Comparison of ENCODE assay signal across 17 cellular contexts in the genomic region with DNA sequence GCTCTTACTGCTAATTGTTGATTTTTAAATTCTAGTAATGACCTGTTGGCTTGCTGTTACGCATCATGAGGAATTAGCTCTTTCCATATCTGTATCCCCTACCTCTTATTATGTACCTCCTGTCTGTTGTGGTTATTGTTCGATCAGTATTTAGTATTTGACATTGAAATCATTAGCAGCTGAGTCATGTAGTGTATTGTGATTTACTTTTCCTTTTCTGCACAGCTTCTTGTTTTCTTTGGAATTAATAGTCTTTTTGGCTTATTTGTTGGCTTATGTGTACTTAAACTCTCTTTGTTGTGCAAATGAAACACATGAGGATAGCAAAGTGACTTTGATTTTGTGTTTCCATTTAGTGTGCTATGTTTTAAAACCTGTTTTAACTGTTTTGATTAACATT. TPM values are rescaled to one million over a fixed set of nuclear protein-coding genes. Genes with fewer than 3 reads are reported as not detected.
A peak's percentile ranks its signal among the peaks of the same experiment; 100 is the strongest.
DNase-seq lines count a peak whose midpoint lies in the region; ATAC-seq, FAIRE-seq and TF ChIP-seq lines count a peak whose summit lies in the region.
"Had no signal": no experiment of that assay in that cellular context is flagged by ENCODE, and none has a peak within 500 bp of the region (broad histone marks: within the 10 kb centered on the region; RNA-seq: fewer than 3 reads in every experiment).

No MANE protein-coding gene starts in this region.

- POLR2A ChIA-PET in Panc1 (lab: Charles Lee) = no interaction called here

- no TSS peak for BruUV-seq in Panc1 (replicated peaks; lab: Mats Ljungman, UMichigan)

- CTCF ChIA-PET in Panc1 (lab: Charles Lee) = no interaction called here

- peak overlapping the region; percentile 63 for H3K27ac ChIP-seq in Panc1 (ENCODE audit: low read length)

- intact Hi-C loops in Panc1 (cut with micrococcal nuclease; ENCODE audit: unreplicated experiment) = no loop called here

- TF ChIP-seq CTCF in D721Med (IDR thresholded peaks at IDR 0.05; ENCODE audit: insufficient read depth, missing control alignments) = no peak
- TF ChIP-seq CTCF in Panc1 (IDR thresholded peaks at IDR 0.05) = no peak
- no peak for TF ChIP-seq CTCF in fibroblast of mammary gland (conservative IDR thresholded peaks at IDR 0.05; ENCODE audit: control insufficient read depth, insufficient read depth, low read depth, low read length)

- no peak overlapping the region for H3K4me3 ChIP-seq in Panc1 (ENCODE audit: low read depth in 2 of 2, low read length in 2 of 2)
- no peak overlapping the region for H3K4me3 ChIP-seq in fibroblast of mammary gland (ENCODE audit: control insufficient read depth, low read depth, low read length)
- H3K4me3 ChIP-seq: HAP-1, K562 had no signal

- no peaks in the 10 kb centered on the region for H3K36me3 ChIP-seq in Panc1 (ENCODE audit: control insufficient read depth, insufficient read depth, low read length)

- no peaks in the 10 kb centered on the region for H3K9me3 ChIP-seq in Panc1 (ENCODE audit: control insufficient read depth, insufficient read depth, low read depth, low read length)
- H3K9me3 ChIP-seq: HAP-1 had no signal

- DNase-seq in D721Med (ENCODE audit: insufficient read length, low spot score) = no peak
- no peak for DNase-seq in Panc1 (ENCODE audit: low read depth, low spot score)
- DNase-seq in fibroblast of mammary gland (ENCODE audit: low read depth) = peak; percentile 23
- DNase-seq in renal cortical epithelial cell (ENCODE audit: low read depth) = peak; percentile 52
- DNase-seq in activated CD4-positive, alpha-beta T cell treated with anti-CD3 and anti-CD28 coated beads, Interleukin-2, amount 50 U/mL, for 48 hours = no peak
- DNase-seq: CD4-positive, alpha-beta T cell; NCI-H1092; NCI-H1694 treated with DMSO at 0.1 percent for 48 hours; NCI-H345; NCI-H69; SHP77 had no signal

- no peaks in the 10 kb centered on the region for H3K27me3 ChIP-seq in Panc1 (ENCODE audit: control insufficient read depth, insufficient read depth, low read length)

- peak; percentile 81 for FAIRE-seq in D721Med (lab: Jason Lieb, UNC)
- FAIRE-seq: GM18507, K562 had no signal

- H3K4me1 ChIP-seq in Panc1 (ENCODE audit: control insufficient read depth, insufficient read depth, low read length) = peaks cover 19% of the 10 kb centered on the region

- no peak for ATAC-seq in Panc1
- ATAC-seq in HG03135 (IDR thresholded peaks at IDR 0.05; ENCODE audit: unreplicated experiment) = no peak
- ATAC-seq in GM18861 (IDR thresholded peaks at IDR 0.05; ENCODE audit: unreplicated experiment) = no peak
- ATAC-seq: K562, SK-N-SH treated with all-trans-retinoic acid at 6 μM for 48 hours had no signal

- in situ Hi-C loops in Panc1 (cut with HindIII; ENCODE audit: low pct_unique_long_range_greater_than_20kb, low sequenced_read_pairs) = no loop called here

RNA-seq across cellular contexts. Expression of gene EPB41L5, which starts 4.3 kb away (rescaled TPM):
- total RNA-seq in Panc1 (2021; ENCODE audit: unreplicated experiment) = 42.2 TPM
- polyA plus RNA-seq in Panc1 (2012; ENCODE audit: insufficient read length) = 17.8 TPM
- total RNA-seq in renal cortical epithelial cell = 33.0 and 57.3 TPM in 2 replicates

Comparison
In these comparisons a context has a peak if more than half of its experiments do, and no peak if none do; other contexts are left out.
1. DNase-seq: peak in fibroblast of mammary gland (single experiment) and renal cortical epithelial cell (single experiment); none in D721Med (single experiment), Panc1 (single experiment) and activated CD4-positive, alpha-beta T cell treated with anti-CD3 and anti-CD28 coated beads, Interleukin-2, amount 50 U/mL, for 48 hours (0 of 2).